24 cellular contexts compared by ENCODE assay signal in the genomic region with DNA sequence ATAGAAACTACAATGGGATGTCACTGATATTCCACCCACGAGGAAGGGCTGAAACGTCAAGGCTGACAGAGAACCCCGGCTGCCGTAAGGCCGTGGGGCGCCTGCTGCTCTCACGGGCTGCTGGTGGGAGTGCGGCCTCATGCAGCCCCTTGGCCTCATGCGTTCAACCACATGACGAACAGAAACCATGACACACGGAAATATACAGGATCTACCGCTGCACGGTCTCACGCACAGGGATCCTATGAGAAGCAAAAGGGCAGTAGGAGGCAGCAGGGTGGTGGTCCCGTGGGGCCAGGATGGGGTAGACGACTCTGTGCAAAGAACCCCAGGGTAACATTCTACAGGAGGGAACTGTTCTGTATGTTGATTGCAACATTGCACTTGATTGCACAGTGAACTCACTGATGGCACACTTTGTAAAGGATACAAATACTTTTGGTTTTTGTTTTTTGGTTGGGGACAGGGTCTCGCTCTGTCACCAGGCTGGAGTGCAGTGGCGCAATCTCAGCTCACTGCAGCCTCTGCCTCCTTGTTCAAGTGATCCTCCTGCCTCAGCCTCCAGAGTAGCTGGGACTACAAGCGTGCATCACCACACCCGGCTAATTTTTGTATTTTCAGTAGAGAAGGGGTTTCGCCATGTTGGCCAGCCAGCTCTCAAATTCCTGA. TPM values are rescaled to one million over a fixed set of nuclear protein-coding genes. Genes with fewer than 3 reads are reported as not detected.
DNase-seq lines count a peak whose midpoint lies in the region; ATAC-seq and TF ChIP-seq lines count a peak whose summit lies in the region.
"Had no signal": no experiment of that assay in that cellular context is flagged by ENCODE, and none has a peak within 500 bp of the region (broad histone marks: within the 10 kb centered on the region; RNA-seq: fewer than 3 reads in every experiment).

No MANE protein-coding gene starts in this region.

- 92% methylated on average over 20 to 21 of the region's 21 CpGs for WGBS in endodermal cell (ENCODE audit: insufficient coverage in 1 of 2, insufficient read length in 1 of 2), 2 experiments

- H3K9me3 ChIP-seq in endodermal cell (ENCODE audit: control insufficient read depth, low read length) (peaks cover 13% of the 10 kb centered on the region), right atrium auricular region (peaks cover 0 to 12% of the 10 kb centered on the region in 2 donors)
- H3K9me3 ChIP-seq: prostate gland, thoracic aorta had no signal

- peaks cover 18% of the 10 kb centered on the region for H3K36me3 Mint-ChIP-seq in endodermal cell (ENCODE audit: low read depth)

- H3K9ac ChIP-seq in endodermal cell (ENCODE audit: extremely low read depth, low read length, poor library complexity, severe bottlenecking), result no peak overlapping the region

- no peak for TF ChIP-seq CTCF in endodermal cell (conservative IDR thresholded peaks at IDR 0.05)
- no peak for TF ChIP-seq CTCF in omental fat pad (IDR thresholded peaks at IDR 0.05)
- TF ChIP-seq CTCF in right atrium auricular region (IDR thresholded peaks at IDR 0.05), result no peak

- peaks cover 9% of the 10 kb centered on the region for H3K9me3 Mint-ChIP-seq in endodermal cell

- no peaks in the 10 kb centered on the region for H3K27me3 Mint-ChIP-seq in endodermal cell (ENCODE audit: insufficient read depth)
- H3K27me3 Mint-ChIP-seq: activated CD4-positive, alpha-beta T cell treated with anti-CD3 and anti-CD28 coated beads, Interleukin-2, amount 10 ng/mL, durations not matched to agents 7 days and 5 days; CD4-positive, alpha-beta T cell had no signal

- no peaks in the 10 kb centered on the region for H3K27me3 ChIP-seq in H7 (ENCODE audit: control insufficient read depth, insufficient read depth, low read length)
- H3K27me3 ChIP-seq in endodermal cell (ENCODE audit: control insufficient read depth, insufficient read depth, low read length, poor library complexity, severe bottlenecking), result no peaks in the 10 kb centered on the region
- no peaks in the 10 kb centered on the region for H3K27me3 ChIP-seq in right atrium auricular region
- H3K27me3 ChIP-seq: vagina had no signal

- H3K4me3 Mint-ChIP-seq in endodermal cell, result no peak overlapping the region
- H3K4me3 Mint-ChIP-seq: activated CD4-positive, alpha-beta T cell treated with anti-CD3 and anti-CD28 coated beads, Interleukin-2, amount 10 ng/mL, durations not matched to agents 7 days and 5 days; activated naive CD4-positive, alpha-beta T cell treated with anti-CD3 and anti-CD28 coated beads, Interleukin-2, amount 10 ng/mL, durations not matched to agents 7 days and 5 days; brain; CD4-positive, alpha-beta T cell had no signal

- ATAC-seq in omental fat pad (ENCODE audit: low FRiP score) (no peak), HG03280 (IDR thresholded peaks at IDR 0.05; ENCODE audit: unreplicated experiment) (no peak)
- ATAC-seq: GM12878 had no signal

- H3K36me3 ChIP-seq in H7 (replicated peaks; ENCODE audit: control insufficient read depth, insufficient read depth, low read length) (no peaks in the 10 kb centered on the region; the same call in 1 of the 2 replicates), endodermal cell (ENCODE audit: control insufficient read depth, insufficient read depth, low read length) (no peaks in the 10 kb centered on the region), right atrium auricular region (peaks cover 4% of the 10 kb centered on the region)
- H3K36me3 ChIP-seq: prostate gland had no signal

- no peaks in the 10 kb centered on the region for H3K4me1 ChIP-seq in endodermal cell (ENCODE audit: control insufficient read depth, insufficient read depth, low read length)
- H3K4me1 ChIP-seq in right atrium auricular region, result peaks cover 0 to 24% of the 10 kb centered on the region in 2 donors
- H3K4me1 ChIP-seq: prostate gland had no signal

- peaks cover 3% of the 10 kb centered on the region for H3K4me1 Mint-ChIP-seq in endodermal cell
- H3K4me1 Mint-ChIP-seq: activated CD4-positive, alpha-beta T cell treated with anti-CD3 and anti-CD28 coated beads, Interleukin-2, amount 10 ng/mL, durations not matched to agents 7 days and 5 days; activated naive CD4-positive, alpha-beta T cell treated with anti-CD3 and anti-CD28 coated beads, Interleukin-2, amount 10 ng/mL, durations not matched to agents 7 days and 5 days had no signal

- no peak overlapping the region for H3K4me3 ChIP-seq in H7 (ENCODE audit: insufficient read depth, low read depth, low read length)
- no peak overlapping the region for H3K4me3 ChIP-seq in endodermal cell (ENCODE audit: low read length)
- H3K4me3 ChIP-seq in right atrium auricular region, result no peak overlapping the region
- H3K4me3 ChIP-seq: GM12878, prostate gland, thoracic aorta, vagina had no signal

- DNase-seq in H7, result peak; percentile 52
- DNase-seq in MV-4-11 (lab: John Stamatoyannopoulos, UW), result peak; percentile 76
- DNase-seq in endodermal cell, result peak; percentile 40
- DNase-seq in omental fat pad (ENCODE audit: low spot score), result peak; percentile 11
- DNase-seq in NCI-H748 (lab: John Stamatoyannopoulos, UW; ENCODE audit: unreplicated experiment), result no peak
- no peak for DNase-seq in right atrium auricular region (ENCODE audit: low spot score)
- no peak for DNase-seq in HT-29 (ENCODE audit: low spot score)
- DNase-seq: activated CD4-positive, alpha-beta T cell treated with anti-CD3 and anti-CD28 coated beads, Interleukin-2, amount 10 ng/mL, durations not matched to agents 7 days and 5 days; activated CD8-positive, alpha-beta memory T cell treated with anti-CD3 and anti-CD28 coated beads, Interleukin-2, amount 50 U/mL, for 4 hours; activated naive CD4-positive, alpha-beta T cell treated with anti-CD3 and anti-CD28 coated beads, Interleukin-2, amount 10 ng/mL, durations not matched to agents 7 days and 5 days; CD4-positive, alpha-beta T cell; GOT3; NCI-H1105 treated with DMSO at 0.1 percent for 48 hours; NCI-H1930; NCI-H2227 treated with DMSO at 0.1 percent for 48 hours; NCI-H526 treated with DMSO at 0.1 percent for 48 hours; stimulated activated naive CD4-positive, alpha-beta T cell; T-helper 9 cell had no signal

- H3K27ac Mint-ChIP-seq in endodermal cell, result no peak overlapping the region
- H3K27ac Mint-ChIP-seq: activated CD4-positive, alpha-beta T cell treated with anti-CD3 and anti-CD28 coated beads, Interleukin-2, amount 10 ng/mL, durations not matched to agents 7 days and 5 days; activated naive CD4-positive, alpha-beta T cell treated with anti-CD3 and anti-CD28 coated beads, Interleukin-2, amount 10 ng/mL, durations not matched to agents 7 days and 5 days; CD4-positive, alpha-beta T cell had no signal

- no peak overlapping the region for H3K27ac ChIP-seq in endodermal cell (ENCODE audit: low read depth, low read length)
- H3K27ac ChIP-seq in right atrium auricular region, result no peak overlapping the region
- H3K27ac ChIP-seq: prostate gland, thoracic aorta, vagina had no signal

RNA-seq across cellular contexts. Expression of gene NACC2, which starts 51.6 kb away (rescaled TPM):
- 16.6 and 19.3 TPM in 2 replicates for total RNA-seq in H7 (2014; rRNA removed; shearing (Covaris generic))
- total RNA-seq in endodermal cell (10 to 100 TPM; 12.4 to 16.7 TPM), omental fat pad (10 to 100 TPM; 22.9 to 37.6 (median 24.8) TPM), right atrium auricular region (10 to 100 TPM; 49.1 to 55.5 TPM)
- polyA plus RNA-seq in endodermal cell (2013, experiment 1 of 2), result 6.4 TPM
- 6.8 TPM for polyA plus RNA-seq in endodermal cell (2013, experiment 2 of 2)
- total RNA-seq in HT-29 (2014; rRNA removed; shearing (Covaris generic)), result 32.6 and 38.1 TPM in 2 replicates

Comparison
In these comparisons a context has a peak if more than half of its experiments do, and no peak if none do; other contexts are left out.
1. DNase-seq: peak in H7 (single experiment), MV-4-11 (single experiment), endodermal cell (single experiment) and omental fat pad (single experiment); none in NCI-H748 (single experiment), right atrium auricular region (single experiment) and HT-29 (single experiment).